13 cellular contexts compared by ENCODE assay signal in genomic region chr3:60610441-60611112, GRCh38.
DNase-seq lines count a peak whose midpoint lies in the region; ATAC-seq and TF ChIP-seq lines count a peak whose summit lies in the region.
"Had no signal": no experiment of that assay in that cellular context is flagged by ENCODE, and none has a peak within 500 bp of the region (broad histone marks: within the 10 kb centered on the region; RNA-seq: fewer than 3 reads in every experiment).

No MANE protein-coding gene starts in this region.

- H3K9me2 ChIP-seq in SK-N-SH: no peaks in the 10 kb centered on the region

- no peak for TF ChIP-seq POLR2A in uterus (IDR thresholded peaks at IDR 0.05)

- no peak overlapping the region for H3K9ac ChIP-seq in SK-N-SH

- ATAC-seq in SK-N-SH treated with all-trans-retinoic acid at 6 μM for 48 hours (no peak; the same call in 2 of the 3 replicates), lower lobe of right lung (peak; percentile 92 to 95), HG03196 (IDR thresholded peaks at IDR 0.05; ENCODE audit: unreplicated experiment) (no peak)
- ATAC-seq: stimulated activated naive CD8-positive, alpha-beta T cell treated with anti-CD3 and anti-CD28 coated beads, Interleukin-15, amount 100 ng/mL, for 72 hours had no signal

- H3K9me3 ChIP-seq in SK-N-SH: no peaks in the 10 kb centered on the region
- no peaks in the 10 kb centered on the region for H3K9me3 ChIP-seq in lower lobe of right lung
- no peaks in the 10 kb centered on the region for H3K9me3 ChIP-seq in uterus

- H3K79me2 ChIP-seq in SK-N-SH (ENCODE audit: insufficient read depth): no peaks in the 10 kb centered on the region

- intact Hi-C loops in lower lobe of right lung (cut with DNase I): no loop called here
- intact Hi-C loops in uterus (cut with DNase I; ENCODE audit: low total_unique reads): no loop called here

- CTCF ChIA-PET in SK-N-SH (lab: Yijun Ruan, JAX): no interaction called here

- WGBS in SK-N-SH (ENCODE audit: low lambda C conversion rate): 77% methylated on average over 7 of the region's 7 CpGs

- H3K27me3 ChIP-seq in SK-N-SH (ENCODE audit: insufficient read depth) (no peaks in the 10 kb centered on the region), lower lobe of right lung (ENCODE audit: low read depth) (no peaks in the 10 kb centered on the region), uterus (no peaks in the 10 kb centered on the region)

- no peaks in the 10 kb centered on the region for H3F3A ChIP-seq in SK-N-SH (replicated peaks; ENCODE audit: insufficient read depth)

- no peak overlapping the region for H3K4me3 ChIP-seq in SK-N-SH (ENCODE audit: low read depth in 2 of 2, low read length in 1 of 2)
- no peak overlapping the region for H3K4me3 ChIP-seq in epithelial cell of esophagus (ENCODE audit: low read length)
- no peak overlapping the region for H3K4me3 ChIP-seq in lower lobe of right lung
- H3K4me3 ChIP-seq in uterus: no peak overlapping the region

- DNase-seq in SK-N-SH (no peak), epithelial cell of esophagus (ENCODE audit: low read depth) (peak; percentile 54), lower lobe of right lung (peak; percentile 78), uterus (peak; percentile 14 to 16), GM19240 (ENCODE audit: insufficient read length, low spot score) (no peak)
- no peak for DNase-seq in activated effector memory CD4-positive, alpha-beta T cell treated with Interleukin-2 at 50 U/mL for 16 hours
- DNase-seq: AML-193; central memory CD4-positive, alpha-beta T cell; NCI-H1105 treated with DMSO at 0.1 percent for 48 hours; stimulated activated naive CD8-positive, alpha-beta T cell treated with anti-CD3 and anti-CD28 coated beads, Interleukin-15, amount 100 ng/mL, for 72 hours; T-helper 9 cell had no signal

- POLR2A ChIA-PET in SK-N-SH (lab: Yijun Ruan, JAX): no interaction called here

- no peak overlapping the region for H2AFZ ChIP-seq in SK-N-SH (ENCODE audit: low read depth)

- H3K36me3 ChIP-seq in SK-N-SH (replicated peaks in 1 of 2; ENCODE audit: control insufficient read depth in 1 of 2, insufficient read depth in 2 of 2, low read length in 1 of 2): no peaks in the 10 kb centered on the region
- H3K36me3 ChIP-seq in lower lobe of right lung: no peaks in the 10 kb centered on the region
- no peaks in the 10 kb centered on the region for H3K36me3 ChIP-seq in uterus

- TF ChIP-seq EP300 in SK-N-SH (IDR thresholded peaks at IDR 0.05; ENCODE audit: borderline replicate concordance in 1 of 2, low read depth in 1 of 2, low read length in 1 of 2): no peak

- TF ChIP-seq CTCF in SK-N-SH (IDR thresholded peaks at IDR 0.05) (no peak), epithelial cell of esophagus (IDR thresholded peaks at IDR 0.05; ENCODE audit: insufficient read depth, low read depth, low read length, missing control alignments) (no peak), lower lobe of right lung (IDR thresholded peaks at IDR 0.05) (no peak), uterus (IDR thresholded peaks at IDR 0.05) (no peak)

- H3K4me1 ChIP-seq in SK-N-SH (ENCODE audit: control insufficient read depth in 1 of 2, insufficient read depth in 2 of 2, low read depth in 1 of 2, low read length in 1 of 2) (no peaks in the 10 kb centered on the region), lower lobe of right lung (peaks cover 7% of the 10 kb centered on the region), uterus (no peaks in the 10 kb centered on the region)

- H3K27ac ChIP-seq in SK-N-SH (ENCODE audit: low read depth in 2 of 2, low read length in 1 of 2): no peak overlapping the region
- H3K27ac ChIP-seq in lower lobe of right lung: peak overlapping the region; percentile 29
- H3K27ac ChIP-seq in uterus: no peak overlapping the region

- no peak overlapping the region for H3K4me2 ChIP-seq in SK-N-SH

- no peaks in the 10 kb centered on the region for H4K20me1 ChIP-seq in SK-N-SH (ENCODE audit: insufficient read depth)

- no peak for TF ChIP-seq RAD21 in SK-N-SH (IDR thresholded peaks at IDR 0.05; ENCODE audit: low read length)

TF ChIP-seq in SK-N-SH treated with all-trans-retinoic acid at 6 μM for 48 hours, 23 proteins besides CTCF, POLR2A, EP300 and RAD21:
- TF ChIP-seq ISL1 (CRISPR knock-in tag; IDR thresholded peaks at IDR 0.05): peak; percentile 21; the same call in 1 of the 2 replicates
- TF ChIP-seq SNAI2 (CRISPR knock-in tag; IDR thresholded peaks at IDR 0.05): no peak
TF ChIP-seq in SK-N-SH treated with all-trans-retinoic acid at 6 μM for 48 hours: peak in this region for 1.

TF ChIP-seq in SK-N-SH, 30 proteins besides CTCF, POLR2A, EP300 and RAD21:
- TF ChIP-seq, protein P1, sequence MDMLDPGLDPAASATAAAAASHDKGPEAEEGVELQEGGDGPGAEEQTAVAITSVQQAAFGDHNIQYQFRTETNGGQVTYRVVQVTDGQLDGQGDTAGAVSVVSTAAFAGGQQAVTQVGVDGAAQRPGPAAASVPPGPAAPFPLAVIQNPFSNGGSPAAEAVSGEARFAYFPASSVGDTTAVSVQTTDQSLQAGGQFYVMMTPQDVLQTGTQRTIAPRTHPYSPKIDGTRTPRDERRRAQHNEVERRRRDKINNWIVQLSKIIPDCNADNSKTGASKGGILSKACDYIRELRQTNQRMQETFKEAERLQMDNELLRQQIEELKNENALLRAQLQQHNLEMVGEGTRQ (IDR thresholded peaks at IDR 0.05; ENCODE audit: borderline replicate concordance, low read depth, low read length): no peak
- TF ChIP-seq EZH2phosphoT487 (IDR thresholded peaks at IDR 0.05; ENCODE audit: borderline replicate concordance, low read depth): no peak
- no peak for TF ChIP-seq FOXJ3 (CRISPR knock-in tag; IDR thresholded peaks at IDR 0.05)
- no peak for TF ChIP-seq NRF1 (IDR thresholded peaks at IDR 0.05; ENCODE audit: low read depth, low read length)
- TF ChIP-seq JUND (IDR thresholded peaks at IDR 0.05): no peak

Comparison
In these comparisons a context has a peak if more than half of its experiments do, and no peak if none do; other contexts are left out.
1. ATAC-seq: peak in lower lobe of right lung (2 of 2); none in SK-N-SH treated with all-trans-retinoic acid at 6 μM for 48 hours (single experiment) and HG03196 (single experiment).
2. DNase-seq: peak in epithelial cell of esophagus (single experiment), lower lobe of right lung (single experiment) and uterus (2 of 2); none in SK-N-SH (single experiment), activated effector memory CD4-positive, alpha-beta T cell treated with Interleukin-2 at 50 U/mL for 16 hours (single experiment) and GM19240 (single experiment).